Comparison of ENCODE assay signal across 28 cellular contexts in the genomic region with DNA sequence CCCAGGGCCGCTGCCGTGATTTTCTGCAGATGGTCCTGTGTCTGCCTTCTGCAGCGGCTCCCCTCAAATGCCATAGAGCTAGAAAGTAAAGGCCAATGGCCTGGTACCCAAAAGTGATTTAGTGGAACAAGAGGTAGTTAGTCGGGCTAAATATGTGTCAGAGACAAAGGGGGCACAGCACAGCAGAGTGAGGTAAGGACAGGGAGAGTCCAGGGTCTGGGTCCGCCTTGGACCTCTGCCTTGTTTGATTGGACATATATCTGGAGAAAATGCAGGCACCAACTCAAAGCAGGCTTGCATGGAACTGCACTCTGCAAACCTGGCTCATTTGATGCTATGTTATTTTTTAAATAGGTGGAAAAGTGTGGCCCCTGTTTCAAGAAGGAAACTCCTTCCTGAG.
"Had no signal": no experiment of that assay in that cellular context is flagged by ENCODE, and none has a peak within 500 bp of the region (broad histone marks: within the 10 kb centered on the region; RNA-seq: fewer than 3 reads in every experiment).

No MANE protein-coding gene starts in this region.

- H3K4me3 ChIP-seq: ascending aorta, coronary artery, dorsolateral prefrontal cortex, heart right ventricle, left lung, ovary, prostate gland, smooth muscle cell, suprapubic skin, tibial artery, upper lobe of right lung had no signal

- H3K27ac ChIP-seq: ascending aorta, coronary artery, foreskin keratinocyte, heart right ventricle, left lung, neutrophil, ovary, prostate gland, suprapubic skin, tibial artery, upper lobe of right lung, VCaP had no signal

- H3K4me1 ChIP-seq: ascending aorta, foreskin keratinocyte, heart right ventricle, left lung, prostate gland, suprapubic skin, tibial artery, upper lobe of right lung had no signal

- H3K27me3 ChIP-seq: ascending aorta, foreskin keratinocyte, neutrophil, ovary, suprapubic skin, tibial artery, upper lobe of right lung had no signal

- DNase-seq: activated CD4-positive, alpha-beta memory T cell treated with anti-CD3 and anti-CD28 coated beads, Interleukin-2, amount 10 ng/mL, durations not matched to agents 7 days and 5 days; activated CD4-positive, alpha-beta T cell treated with anti-CD3 and anti-CD28 coated beads for 48 hours; activated gamma-delta T cell; activated naive CD4-positive, alpha-beta T cell treated with anti-CD3 and anti-CD28 coated beads, Interleukin-2, amount 10 ng/mL, durations not matched to agents 7 days and 5 days; activated naive CD8-positive, alpha-beta T cell treated with anti-CD3 and anti-CD28 coated beads, Interleukin-2, amount 10 ng/mL, durations not matched to agents 7 days and 5 days; foreskin keratinocyte; left lung; naive B cell; nephron progenitor cell; ovary; retina; stimulated activated CD4-positive, alpha-beta T cell treated with anti-CD3 and anti-CD28 coated beads, Interleukin-1b, Interleukin-23, amount 100 ng/mL, for 48 hours; stimulated activated CD4-positive, alpha-beta T cell treated with anti-CD3 and anti-CD28 coated beads, Interleukin-4, amount 100 ng/mL, for 4 hours; stimulated activated naive B cell treated with anti-CD40 and anti-IgM and Interleukin-4, amounts not matched to agents 10 μg/mL and 1 μg/mL and 100 μg/mL, for 72 hours; T-helper 1 cell; upper lobe of right lung had no signal

- H3K9me3 ChIP-seq: ascending aorta, left lung, neutrophil, ovary, prostate gland, suprapubic skin, upper lobe of right lung had no signal

- H3K36me3 ChIP-seq: ascending aorta, heart right ventricle, left lung, neutrophil, ovary, prostate gland, suprapubic skin, tibial artery, upper lobe of right lung had no signal

- ATAC-seq: activated CD4-positive, CD25-positive, alpha-beta regulatory T cell treated with anti-CD3 and anti-CD28 coated beads, Interleukin-2, amount 50 U/mL, for 24 hours; esophagus mucosa; foreskin keratinocyte; heart right ventricle; left lung; stimulated activated naive B cell treated with anti-CD40 and anti-IgM and Interleukin-4, amounts not matched to agents 10 μg/mL and 1 μg/mL and 100 μg/mL, for 72 hours; upper lobe of right lung had no signal
